In the genomic region with DNA sequence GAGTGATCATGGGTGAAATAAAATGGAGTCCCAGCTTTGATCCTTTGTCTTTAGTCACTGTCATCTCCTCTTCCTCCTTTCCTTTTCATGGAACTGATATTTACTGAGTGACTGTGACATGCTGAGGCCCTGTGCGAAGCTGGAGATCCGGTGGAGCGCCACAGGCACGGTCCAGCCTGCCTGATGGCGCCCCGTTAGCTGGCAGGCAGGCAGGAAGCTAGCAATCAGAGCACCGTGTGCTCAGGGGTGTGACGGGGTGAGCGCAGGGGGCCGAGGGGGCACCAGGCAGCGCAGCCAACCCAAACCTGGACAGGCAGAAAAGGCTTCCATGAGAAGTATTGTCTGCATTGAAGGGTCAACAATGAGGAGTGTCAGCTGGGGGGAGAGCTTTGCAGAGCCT, we compare ENCODE assay signal across 2 cellular contexts.
TF ChIP-seq lines count a peak whose summit lies in the region.

No MANE protein-coding gene starts in this region.

TF ChIP-seq in GM23338, 12 proteins besides CTCF, POLR2A, EP300 and RAD21 (continued from another document):
- TF ChIP-seq REST (IDR thresholded peaks at IDR 0.05; ENCODE audit: unreplicated experiment) (no peak), POLR2AphosphoS5 (IDR thresholded peaks at IDR 0.05; ENCODE audit: low read depth) (no peak), CREB1 (CRISPR knock-in tag; IDR thresholded peaks at IDR 0.05; ENCODE audit: low read depth) (no peak)
- TF ChIP-seq, protein P1, sequence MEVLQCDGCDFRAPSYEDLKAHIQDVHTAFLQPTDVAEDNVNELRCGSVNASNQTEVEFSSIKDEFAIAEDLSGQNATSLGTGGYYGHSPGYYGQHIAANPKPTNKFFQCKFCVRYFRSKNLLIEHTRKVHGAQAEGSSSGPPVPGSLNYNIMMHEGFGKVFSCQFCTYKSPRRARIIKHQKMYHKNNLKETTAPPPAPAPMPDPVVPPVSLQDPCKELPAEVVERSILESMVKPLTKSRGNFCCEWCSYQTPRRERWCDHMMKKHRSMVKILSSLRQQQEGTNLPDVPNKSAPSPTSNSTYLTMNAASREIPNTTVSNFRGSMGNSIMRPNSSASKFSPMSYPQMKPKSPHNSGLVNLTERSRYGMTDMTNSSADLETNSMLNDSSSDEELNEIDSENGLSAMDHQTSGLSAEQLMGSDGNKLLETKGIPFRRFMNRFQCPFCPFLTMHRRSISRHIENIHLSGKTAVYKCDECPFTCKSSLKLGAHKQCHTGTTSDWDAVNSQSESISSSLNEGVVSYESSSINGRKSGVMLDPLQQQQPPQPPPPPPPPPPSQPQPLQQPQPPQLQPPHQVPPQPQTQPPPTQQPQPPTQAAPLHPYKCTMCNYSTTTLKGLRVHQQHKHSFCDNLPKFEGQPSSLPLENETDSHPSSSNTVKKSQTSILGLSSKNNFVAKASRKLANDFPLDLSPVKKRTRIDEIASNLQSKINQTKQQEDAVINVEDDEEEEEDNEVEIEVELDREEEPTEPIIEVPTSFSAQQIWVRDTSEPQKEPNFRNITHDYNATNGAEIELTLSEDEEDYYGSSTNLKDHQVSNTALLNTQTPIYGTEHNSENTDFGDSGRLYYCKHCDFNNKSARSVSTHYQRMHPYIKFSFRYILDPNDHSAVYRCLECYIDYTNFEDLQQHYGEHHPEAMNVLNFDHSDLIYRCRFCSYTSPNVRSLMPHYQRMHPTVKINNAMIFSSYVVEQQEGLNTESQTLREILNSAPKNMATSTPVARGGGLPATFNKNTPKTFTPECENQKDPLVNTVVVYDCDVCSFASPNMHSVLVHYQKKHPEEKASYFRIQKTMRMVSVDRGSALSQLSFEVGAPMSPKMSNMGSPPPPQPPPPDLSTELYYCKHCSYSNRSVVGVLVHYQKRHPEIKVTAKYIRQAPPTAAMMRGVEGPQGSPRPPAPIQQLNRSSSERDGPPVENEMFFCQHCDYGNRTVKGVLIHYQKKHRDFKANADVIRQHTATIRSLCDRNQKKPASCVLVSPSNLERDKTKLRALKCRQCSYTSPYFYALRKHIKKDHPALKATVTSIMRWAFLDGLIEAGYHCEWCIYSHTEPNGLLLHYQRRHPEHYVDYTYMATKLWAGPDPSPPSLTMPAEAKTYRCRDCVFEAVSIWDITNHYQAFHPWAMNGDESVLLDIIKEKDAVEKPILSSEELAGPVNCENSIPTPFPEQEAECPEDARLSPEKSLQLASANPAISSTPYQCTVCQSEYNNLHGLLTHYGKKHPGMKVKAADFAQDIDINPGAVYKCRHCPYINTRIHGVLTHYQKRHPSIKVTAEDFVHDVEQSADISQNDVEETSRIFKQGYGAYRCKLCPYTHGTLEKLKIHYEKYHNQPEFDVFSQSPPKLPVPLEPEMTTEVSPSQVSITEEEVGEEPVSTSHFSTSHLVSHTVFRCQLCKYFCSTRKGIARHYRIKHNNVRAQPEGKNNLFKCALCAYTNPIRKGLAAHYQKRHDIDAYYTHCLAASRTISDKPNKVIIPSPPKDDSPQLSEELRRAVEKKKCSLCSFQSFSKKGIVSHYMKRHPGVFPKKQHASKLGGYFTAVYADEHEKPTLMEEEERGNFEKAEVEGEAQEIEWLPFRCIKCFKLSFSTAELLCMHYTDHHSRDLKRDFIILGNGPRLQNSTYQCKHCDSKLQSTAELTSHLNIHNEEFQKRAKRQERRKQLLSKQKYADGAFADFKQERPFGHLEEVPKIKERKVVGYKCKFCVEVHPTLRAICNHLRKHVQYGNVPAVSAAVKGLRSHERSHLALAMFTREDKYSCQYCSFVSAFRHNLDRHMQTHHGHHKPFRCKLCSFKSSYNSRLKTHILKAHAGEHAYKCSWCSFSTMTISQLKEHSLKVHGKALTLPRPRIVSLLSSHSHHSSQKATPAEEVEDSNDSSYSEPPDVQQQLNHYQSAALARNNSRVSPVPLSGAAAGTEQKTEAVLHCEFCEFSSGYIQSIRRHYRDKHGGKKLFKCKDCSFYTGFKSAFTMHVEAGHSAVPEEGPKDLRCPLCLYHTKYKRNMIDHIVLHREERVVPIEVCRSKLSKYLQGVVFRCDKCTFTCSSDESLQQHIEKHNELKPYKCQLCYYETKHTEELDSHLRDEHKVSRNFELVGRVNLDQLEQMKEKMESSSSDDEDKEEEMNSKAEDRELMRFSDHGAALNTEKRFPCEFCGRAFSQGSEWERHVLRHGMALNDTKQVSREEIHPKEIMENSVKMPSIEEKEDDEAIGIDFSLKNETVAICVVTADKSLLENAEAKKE (CRISPR knock-in tag; IDR thresholded peaks at IDR 0.05) = no peak
TF ChIP-seq in GM23338: peak in this region for 0.

TF ChIP-seq in HepG2, 621 proteins besides CTCF, POLR2A, EP300 and RAD21 (continued from another document):
- peak; percentile 95 for TF ChIP-seq ZBTB33 (CRISPR knock-in tag; IDR thresholded peaks at IDR 0.05)
